ENCODE assay signal across 8 cellular contexts in genomic region chr2:190533968-190534309, GRCh38. TPM values are rescaled to one million over a fixed set of nuclear protein-coding genes. Genes with fewer than 3 reads are reported as not detected.
DNase-seq lines count a peak whose midpoint lies in the region; ATAC-seq lines count a peak whose summit lies in the region.

No MANE protein-coding gene starts in this region.

- peaks cover 12% of the 10 kb centered on the region for H3K9me3 ChIP-seq in mesodermal cell (ENCODE audit: control insufficient read depth, low read length)
- peaks cover 2 to 13% (median 3%) of the 10 kb centered on the region in 5 donors for H3K9me3 ChIP-seq in subcutaneous abdominal adipose tissue (ENCODE audit: control insufficient read depth in 5 of 5, low read length in 5 of 5)

- peaks cover 42% of the 10 kb centered on the region for H3K36me3 Mint-ChIP-seq in T-helper 2 cell treated with Interferon-gamma antibody and Interleukin-4, amounts not matched to agents 5 μg/mL and 100 μg/mL, for 36 hours (ENCODE audit: low read depth)

- H3K9me3 Mint-ChIP-seq in T-helper 2 cell treated with Interferon-gamma antibody and Interleukin-4, amounts not matched to agents 5 μg/mL and 100 μg/mL, for 36 hours, result peaks cover 27% of the 10 kb centered on the region

- peak overlapping the region; percentile 82 to 97 (median 93) for H3K9ac ChIP-seq in subcutaneous abdominal adipose tissue (ENCODE audit: low read length in 5 of 5)

- H3K27me3 Mint-ChIP-seq in T-helper 2 cell treated with Interferon-gamma antibody and Interleukin-4, amounts not matched to agents 5 μg/mL and 100 μg/mL, for 36 hours (ENCODE audit: low read depth), result no peaks in the 10 kb centered on the region

- H3K36me3 ChIP-seq in mesodermal cell (ENCODE audit: control insufficient read depth, insufficient read depth, low read length), result no peaks in the 10 kb centered on the region
- H3K36me3 ChIP-seq in subcutaneous abdominal adipose tissue (ENCODE audit: control insufficient read depth in 5 of 5, insufficient read depth in 5 of 5, low read length in 5 of 5), result no peaks in the 10 kb centered on the region

- intact Hi-C loops in posterior vena cava (cut with DNase I), result no loop called here

- H3K27ac Mint-ChIP-seq in T-helper 2 cell treated with Interferon-gamma antibody and Interleukin-4, amounts not matched to agents 5 μg/mL and 100 μg/mL, for 36 hours, result peak overlapping the region; percentile 99

- peaks cover 58% of the 10 kb centered on the region for H3K4me1 Mint-ChIP-seq in T-helper 2 cell treated with Interferon-gamma antibody and Interleukin-4, amounts not matched to agents 5 μg/mL and 100 μg/mL, for 36 hours (ENCODE audit: low read depth)

- DNase-seq in T-helper 2 cell treated with Interferon-gamma antibody and Interleukin-4, amounts not matched to agents 5 μg/mL and 100 μg/mL, for 36 hours (ENCODE audit: low spot score), result no peak
- DNase-seq in caudate nucleus (lab: John Stamatoyannopoulos, UW), result peak in 1 of 61 donors; percentile 36
- no peak for DNase-seq in NCI-H2196 (lab: John Stamatoyannopoulos, UW; ENCODE audit: unreplicated experiment)
- no peak for DNase-seq in posterior vena cava (ENCODE audit: low spot score)

- H3K4me3 Mint-ChIP-seq in T-helper 2 cell treated with Interferon-gamma antibody and Interleukin-4, amounts not matched to agents 5 μg/mL and 100 μg/mL, for 36 hours, result peak overlapping the region; percentile 97

- ATAC-seq in GM18508 (IDR thresholded peaks at IDR 0.05; ENCODE audit: insufficient read depth, unreplicated experiment) (peak; percentile 9), HG02943 (IDR thresholded peaks at IDR 0.05; ENCODE audit: low read depth, unreplicated experiment) (peak; percentile 32)

- H3K27ac ChIP-seq in caudate nucleus (ENCODE audit: low read depth, low read length) (peak overlapping the region; percentile 72), mesodermal cell (ENCODE audit: low read depth, low read length, severe bottlenecking) (peak overlapping the region; percentile 90), subcutaneous abdominal adipose tissue (ENCODE audit: low read depth, low read length) (peak overlapping the region; percentile 96)

- H3K4me3 ChIP-seq in mesodermal cell (ENCODE audit: extremely low read depth, insufficient read depth, low read length, poor library complexity, severe bottlenecking), result peak overlapping the region; percentile 56
- H3K4me3 ChIP-seq in subcutaneous abdominal adipose tissue (ENCODE audit: low read depth in 1 of 5, low read length in 5 of 5), result peak overlapping the region; percentile 74 to 96 (median 88)

- 66 to 68% methylated on average over 13 of the region's 13 CpGs for WGBS in mesodermal cell (ENCODE audit: insufficient coverage in 2 of 2), 2 experiments

- H3K4me1 ChIP-seq in mesodermal cell (ENCODE audit: control insufficient read depth, insufficient read depth, low read length, poor library complexity, severe bottlenecking) (peaks cover 11% of the 10 kb centered on the region), subcutaneous abdominal adipose tissue (ENCODE audit: control insufficient read depth in 5 of 5, insufficient read depth in 5 of 5, low read length in 5 of 5) (peaks cover 0 to 41% (median 29%) of the 10 kb centered on the region in 5 donors)

- no peaks in the 10 kb centered on the region for H3K27me3 ChIP-seq in subcutaneous abdominal adipose tissue (ENCODE audit: control insufficient read depth in 5 of 5, insufficient read depth in 4 of 5, low read length in 5 of 5)

RNA-seq across cellular contexts. Expression of gene NEMP2, which starts 0.6 kb away (rescaled TPM):
- polyA plus RNA-seq in mesodermal cell (2013, experiment 1 of 2), result 2.9 TPM
- 3.5 TPM for polyA plus RNA-seq in mesodermal cell (2013, experiment 2 of 2)
- total RNA-seq in posterior vena cava, result 1 to 10 TPM; 5.0 to 6.8 TPM
